ENCODE assay signal across 8 cellular contexts in the genomic region with DNA sequence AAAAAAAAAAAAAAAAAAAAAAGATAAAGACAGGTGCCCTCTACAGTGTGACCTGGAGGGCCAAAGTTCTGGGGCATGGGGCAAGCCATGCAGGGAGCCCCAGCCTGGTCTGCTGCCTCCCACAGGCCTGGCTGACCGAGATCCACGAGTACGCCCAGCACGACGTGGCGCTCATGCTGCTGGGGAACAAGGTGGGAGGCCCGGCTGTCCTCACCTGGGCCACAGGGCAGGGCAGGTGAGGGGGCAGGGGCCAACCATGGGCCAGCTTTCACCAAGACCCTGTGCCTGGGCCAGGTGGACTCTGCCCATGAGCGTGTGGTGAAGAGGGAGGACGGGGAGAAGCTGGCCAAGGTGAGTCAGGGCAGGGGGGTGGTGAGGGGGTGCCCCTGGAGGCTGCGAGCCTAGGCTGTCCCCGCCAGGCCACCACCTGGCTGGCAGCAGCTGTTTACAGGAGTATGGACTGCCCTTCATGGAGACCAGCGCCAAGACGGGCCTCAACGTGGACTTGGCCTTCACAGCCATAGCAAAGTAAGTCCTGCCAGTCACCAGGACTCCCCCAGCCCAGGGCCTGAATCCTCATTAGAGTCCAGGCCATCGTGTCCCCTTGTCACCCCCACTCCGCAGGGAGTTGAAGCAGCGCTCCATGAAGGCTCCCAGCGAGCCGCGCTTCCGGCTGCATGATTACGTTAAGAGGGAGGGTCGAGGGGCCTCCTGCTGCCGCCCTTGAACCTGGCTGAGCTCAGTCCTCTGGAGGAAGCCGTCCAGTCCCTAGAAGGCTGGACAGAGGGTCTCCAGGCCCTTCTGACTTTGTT. TPM values are rescaled to one million over a fixed set of nuclear protein-coding genes. Genes with fewer than 3 reads are reported as not detected.
DNase-seq lines count a peak whose midpoint lies in the region; ATAC-seq, FAIRE-seq and TF ChIP-seq lines count a peak whose summit lies in the region.

No MANE protein-coding gene starts in this region.

- no peaks in the 10 kb centered on the region for H3K9me2 ChIP-seq in Karpas-422 (replicated peaks; ENCODE audit: insufficient read depth, low read length)

- H3K4me1 Mint-ChIP-seq in activated naive CD4-positive, alpha-beta T cell treated with anti-CD3 and anti-CD28 coated beads, Interleukin-2, amount 50 U/mL, for 24 hours, result peaks cover 37% of the 10 kb centered on the region
- H3K4me1 Mint-ChIP-seq in stimulated activated naive CD8-positive, alpha-beta T cell treated with anti-CD3 and anti-CD28 coated beads, Interleukin-15, amount 100 ng/mL, for 72 hours, result peaks cover 66% of the 10 kb centered on the region

- H4K20me1 ChIP-seq in Karpas-422 (ENCODE audit: insufficient read depth, low read depth, low read length), result peaks cover 56% of the 10 kb centered on the region

- H3K36me3 ChIP-seq in Karpas-422 (ENCODE audit: insufficient read depth, low read length) (peaks cover 28% of the 10 kb centered on the region), kidney (ENCODE audit: control insufficient read depth in 1 of 2, insufficient read depth in 2 of 2, low read length in 2 of 2) (peaks cover 0 to 3% of the 10 kb centered on the region in 2 donors)

- H3K27me3 Mint-ChIP-seq in activated naive CD4-positive, alpha-beta T cell treated with anti-CD3 and anti-CD28 coated beads, Interleukin-2, amount 50 U/mL, for 24 hours, result no peaks in the 10 kb centered on the region
- no peaks in the 10 kb centered on the region for H3K27me3 Mint-ChIP-seq in stimulated activated naive CD8-positive, alpha-beta T cell treated with anti-CD3 and anti-CD28 coated beads, Interleukin-15, amount 100 ng/mL, for 72 hours

- H3K4me1 ChIP-seq in Karpas-422 (ENCODE audit: low read length) (peaks cover 75% of the 10 kb centered on the region), kidney (ENCODE audit: control insufficient read depth in 1 of 2, insufficient read depth in 1 of 2, low read depth in 1 of 2, low read length in 2 of 2) (peaks cover 13 to 68% of the 10 kb centered on the region in 2 donors)

- no peaks in the 10 kb centered on the region for H3K9me3 ChIP-seq in Karpas-422 (ENCODE audit: low read length)
- no peaks in the 10 kb centered on the region for H3K9me3 ChIP-seq in kidney (ENCODE audit: control insufficient read depth in 1 of 2, low read length in 2 of 2)

- peak overlapping the region; percentile 81 for H3K4me3 Mint-ChIP-seq in activated naive CD4-positive, alpha-beta T cell treated with anti-CD3 and anti-CD28 coated beads, Interleukin-2, amount 50 U/mL, for 24 hours
- H3K4me3 Mint-ChIP-seq in stimulated activated naive CD8-positive, alpha-beta T cell treated with anti-CD3 and anti-CD28 coated beads, Interleukin-15, amount 100 ng/mL, for 72 hours, result peak overlapping the region; percentile 86 to 95

- no peak overlapping the region for H2AFZ ChIP-seq in Karpas-422 (ENCODE audit: low read length)

- H3K36me3 Mint-ChIP-seq in activated naive CD4-positive, alpha-beta T cell treated with anti-CD3 and anti-CD28 coated beads, Interleukin-2, amount 50 U/mL, for 24 hours, result peaks cover 10% of the 10 kb centered on the region

- intact Hi-C loops in kidney (cut with DNase I), result no loop called here

- H3K9ac ChIP-seq in Karpas-422 (ENCODE audit: low read length) (peak overlapping the region; percentile 98), kidney (ENCODE audit: low read length in 2 of 2) (peak overlapping the region; percentile 49 to 90)

- peaks cover 36% of the 10 kb centered on the region for H3K79me2 ChIP-seq in Karpas-422 (ENCODE audit: low read length)

- peak; percentile 17 for DNase-seq in EH (ENCODE audit: low read depth)
- DNase-seq in Karpas-422, result peak; percentile 77
- DNase-seq in kidney, result peak; percentile 79
- DNase-seq in stimulated activated naive CD8-positive, alpha-beta T cell treated with anti-CD3 and anti-CD28 coated beads, Interleukin-15, amount 100 ng/mL, for 72 hours, result no peak
- no peak for DNase-seq in iPS-NIHi7 (ENCODE audit: extremely low spot score)
- no peak for DNase-seq in GM19240 (ENCODE audit: insufficient read length, low spot score)

- FAIRE-seq in kidney (lab: Jason Lieb, UNC), result no peak

- ATAC-seq in stimulated activated naive CD8-positive, alpha-beta T cell treated with anti-CD3 and anti-CD28 coated beads, Interleukin-15, amount 100 ng/mL, for 72 hours, result no peak
- ATAC-seq in HG03196 (IDR thresholded peaks at IDR 0.05; ENCODE audit: unreplicated experiment), result no peak

- no peak for TF ChIP-seq CTCF in kidney (IDR thresholded peaks at IDR 0.05; ENCODE audit: borderline replicate concordance, extremely low read depth, insufficient read depth)

- no peaks in the 10 kb centered on the region for H3K9me3 Mint-ChIP-seq in activated naive CD4-positive, alpha-beta T cell treated with anti-CD3 and anti-CD28 coated beads, Interleukin-2, amount 50 U/mL, for 24 hours
- no peaks in the 10 kb centered on the region for H3K9me3 Mint-ChIP-seq in stimulated activated naive CD8-positive, alpha-beta T cell treated with anti-CD3 and anti-CD28 coated beads, Interleukin-15, amount 100 ng/mL, for 72 hours

- peak overlapping the region; percentile 89 for H3K27ac Mint-ChIP-seq in activated naive CD4-positive, alpha-beta T cell treated with anti-CD3 and anti-CD28 coated beads, Interleukin-2, amount 50 U/mL, for 24 hours
- peak overlapping the region; percentile 67 to 95 for H3K27ac Mint-ChIP-seq in stimulated activated naive CD8-positive, alpha-beta T cell treated with anti-CD3 and anti-CD28 coated beads, Interleukin-15, amount 100 ng/mL, for 72 hours

- H3K4me2 ChIP-seq in Karpas-422 (ENCODE audit: low read depth, low read length, poor library complexity, severe bottlenecking), result peak overlapping the region; percentile 87

- H3K27ac ChIP-seq in Karpas-422 (ENCODE audit: low read length) (peak overlapping the region; percentile 70), kidney (ENCODE audit: low read depth in 2 of 2, low read length in 2 of 2) (peak overlapping the region in 1 of 2 donors; percentile 30)

- H3K4me3 ChIP-seq in Karpas-422 (ENCODE audit: low read length) (peak overlapping the region; percentile 98), kidney (ENCODE audit: low read length in 2 of 2) (peak overlapping the region; percentile 96 to 99)

- H3K27me3 ChIP-seq in Karpas-422 (ENCODE audit: low read length), result no peaks in the 10 kb centered on the region

RNA-seq across cellular contexts. Expression of a gene that starts 2.7 kb away (rescaled TPM):
- total RNA-seq in Karpas-422 (2014; rRNA removed; shearing (Covaris generic); ENCODE audit: low replicate concordance), result 68.3 and 110 TPM in 2 replicates
- 66.8 TPM for total RNA-seq in kidney
- 26.1 TPM for polyA plus RNA-seq in kidney (ENCODE audit: insufficient read depth, low read depth, low replicate concordance)

RNA-seq across cellular contexts. Expression of a gene that starts 4.5 kb away (rescaled TPM):
- 12.8 and 15.0 TPM in 2 replicates for total RNA-seq in Karpas-422 (2014; rRNA removed; shearing (Covaris generic); ENCODE audit: low replicate concordance)
- 1.5 TPM for total RNA-seq in kidney
- 3.0 TPM for polyA plus RNA-seq in kidney (ENCODE audit: insufficient read depth, low read depth, low replicate concordance)

RNA-seq across cellular contexts. Expression of a gene that starts 17.2 kb away (rescaled TPM):
- 72.8 and 110 TPM in 2 replicates for total RNA-seq in Karpas-422 (2014; rRNA removed; shearing (Covaris generic); ENCODE audit: low replicate concordance)
- 88.3 TPM for total RNA-seq in kidney
- polyA plus RNA-seq in kidney (ENCODE audit: insufficient read depth, low read depth, low replicate concordance), result 16.2 TPM

RNA-seq across cellular contexts. Expression of a gene that starts 43.5 kb away (rescaled TPM):
- total RNA-seq in Karpas-422 (2014; rRNA removed; shearing (Covaris generic); ENCODE audit: low replicate concordance), result 0.14 TPM in 1 of 2 replicates, not detected in the other
- 0.66 TPM for total RNA-seq in kidney
- 0.30 TPM for polyA plus RNA-seq in kidney (ENCODE audit: insufficient read depth, low read depth, low replicate concordance)

RNA-seq across cellular contexts. Expression of a gene that starts 52.4 kb away (rescaled TPM):
- 46.3 and 67.0 TPM in 2 replicates for total RNA-seq in Karpas-422 (2014; rRNA removed; shearing (Covaris generic); ENCODE audit: low replicate concordance)
- total RNA-seq in kidney, result 34.0 TPM
- polyA plus RNA-seq in kidney (ENCODE audit: insufficient read depth, low read depth, low replicate concordance), result 63.3 TPM

Comparison
In these comparisons a context has a peak if more than half of its experiments do, and no peak if none do; other contexts are left out.
1. DNase-seq: peak in EH (single experiment), Karpas-422 (single experiment) and kidney (single experiment); none in stimulated activated naive CD8-positive, alpha-beta T cell treated with anti-CD3 and anti-CD28 coated beads, Interleukin-15, amount 100 ng/mL, for 72 hours (0 of 2), iPS-NIHi7 (single experiment) and GM19240 (single experiment).